ENCODE assay signal across 8 cellular contexts in the genomic region with DNA sequence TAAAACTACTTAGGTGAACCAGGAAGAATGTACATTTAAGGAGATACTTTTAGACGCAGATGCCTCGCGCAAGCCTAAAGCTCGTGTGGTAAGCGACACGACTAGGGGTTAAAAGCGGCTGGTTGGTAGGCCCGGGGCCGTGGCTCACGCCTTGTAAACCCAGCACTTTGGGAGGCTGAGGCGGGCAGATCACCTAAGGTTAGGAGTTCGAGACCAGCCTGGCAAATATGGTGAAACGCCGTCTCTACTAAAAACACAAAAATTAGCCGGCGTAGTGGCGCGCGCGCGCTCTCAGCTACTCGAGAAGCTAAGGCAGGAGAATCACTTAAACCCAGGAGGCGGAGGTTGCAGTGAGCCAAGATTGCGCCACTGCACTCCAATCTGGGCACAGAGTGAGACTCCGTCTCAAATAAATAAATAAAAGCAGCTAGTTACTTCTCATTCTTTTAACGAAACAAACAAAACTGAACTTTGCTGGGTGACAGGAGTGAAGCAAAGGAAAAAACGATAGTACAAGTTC. TPM values are rescaled to one million over a fixed set of nuclear protein-coding genes. Genes with fewer than 3 reads are reported as not detected.
DNase-seq lines count a peak whose midpoint lies in the region; ATAC-seq and TF ChIP-seq lines count a peak whose summit lies in the region.

No MANE protein-coding gene starts in this region.

- H3K27ac Mint-ChIP-seq in activated CD4-positive, alpha-beta T cell treated with anti-CD3 and anti-CD28 coated beads for 36 hours = peak overlapping the region; percentile 97

- intact Hi-C loops in activated CD4-positive, alpha-beta T cell treated with anti-CD3 and anti-CD28 coated beads for 36 hours (cut with DNase I, micrococcal nuclease) = loop anchor here (1.0 to 5.0 kb wide), 10 partner anchors 66 to 1392 kb away; a partner anchor contains a TSS
- intact Hi-C loops in stomach (cut with DNase I; ENCODE audit: low total_unique reads) = no loop called here

- no peak overlapping the region for H3K14ac ChIP-seq in mesenchymal stem cell (ENCODE audit: low read length in 2 of 2)

- peaks cover 4% of the 10 kb centered on the region for H3K79me1 ChIP-seq in mesenchymal stem cell (replicated peaks; ENCODE audit: low read length, poor library complexity, severe bottlenecking)

- peaks cover 17% of the 10 kb centered on the region for H3K4me1 ChIP-seq in effector memory CD4-positive, alpha-beta T cell (ENCODE audit: control insufficient read depth, insufficient read depth, low read length, poor library complexity, severe bottlenecking)
- H3K4me1 ChIP-seq in mesenchymal stem cell (ENCODE audit: control insufficient read depth, insufficient read depth, low read depth, low read length) = peaks cover 9% of the 10 kb centered on the region
- H3K4me1 ChIP-seq in stomach = peaks cover 23 to 52% (median 39%) of the 10 kb centered on the region in 4 donors

- H3K4me2 ChIP-seq in mesenchymal stem cell (ENCODE audit: low read length, poor library complexity, severe bottlenecking) = peak overlapping the region; percentile 85

- POLR2A ChIA-PET in activated CD4-positive, alpha-beta T cell treated with anti-CD3 and anti-CD28 coated beads for 36 hours (lab: Charles Lee) = interaction anchor here (0.6 kb wide), 1 partner anchor 517 kb away, joined by 4 read pairs; no protein-coding TSS in a partner anchor

- no peak overlapping the region for H2BK15ac ChIP-seq in mesenchymal stem cell (ENCODE audit: low read depth, poor library complexity, severe bottlenecking)

- no peaks in the 10 kb centered on the region for H3K36me3 ChIP-seq in effector memory CD4-positive, alpha-beta T cell (ENCODE audit: control insufficient read depth, insufficient read depth, low read length)
- H3K36me3 ChIP-seq in mesenchymal stem cell (ENCODE audit: control insufficient read depth in 1 of 2, insufficient read depth in 2 of 2, low read depth in 1 of 2, low read length in 2 of 2) (peaks cover 0 to 20% of the 10 kb centered on the region in 2 experiments), stomach (peaks cover 7 to 16% (median 13%) of the 10 kb centered on the region in 4 donors)

- no peak overlapping the region for H2AFZ ChIP-seq in mesenchymal stem cell (ENCODE audit: low read depth, low read length)

- no peak overlapping the region for H3K23ac ChIP-seq in mesenchymal stem cell (ENCODE audit: low read length in 2 of 2)

- no peaks in the 10 kb centered on the region for H3K27me3 ChIP-seq in effector memory CD4-positive, alpha-beta T cell (replicated peaks; ENCODE audit: control insufficient read depth, insufficient read depth, low read length, poor library complexity, severe bottlenecking)
- no peaks in the 10 kb centered on the region for H3K27me3 ChIP-seq in mesenchymal stem cell (ENCODE audit: control insufficient read depth in 1 of 2, insufficient read depth in 1 of 2, low read length in 2 of 2)
- no peaks in the 10 kb centered on the region for H3K27me3 ChIP-seq in stomach

- 3% methylated on average over 26 of the region's 27 CpGs for WGBS in mesenchymal stem cell
- 3 to 5% (median 3%) methylated on average over 27 of the region's 27 CpGs for WGBS in stomach, 5 donors

- H3K27ac ChIP-seq in effector memory CD4-positive, alpha-beta T cell (ENCODE audit: insufficient read depth, low read length, poor library complexity, severe bottlenecking) = peak overlapping the region; percentile 97
- no peak overlapping the region for H3K27ac ChIP-seq in mesenchymal stem cell (ENCODE audit: low read length, poor library complexity, severe bottlenecking)
- H3K27ac ChIP-seq in stomach = peak overlapping the region in 4 of 5 donors; percentile 89 to 95 (median 92)

- H3K18ac ChIP-seq in mesenchymal stem cell (ENCODE audit: low read depth in 1 of 2, low read length in 2 of 2) = peak overlapping the region in 1 of 2 experiments; percentile 43

- H3K9ac ChIP-seq in mesenchymal stem cell (ENCODE audit: low read length) = peak overlapping the region; percentile 98

- no peaks in the 10 kb centered on the region for H3K9me3 Mint-ChIP-seq in activated CD4-positive, alpha-beta T cell treated with anti-CD3 and anti-CD28 coated beads for 36 hours (ENCODE audit: low read depth)

- CTCF ChIA-PET in activated CD4-positive, alpha-beta T cell treated with anti-CD3 and anti-CD28 coated beads for 36 hours (lab: Charles Lee) = interaction anchor here (0.7 to 5.2 kb wide), 4 partner anchors 14 to 406 kb away, joined by 3 to 38 read pairs (median 4); no protein-coding TSS in a partner anchor

- H2BK120ac ChIP-seq in mesenchymal stem cell (ENCODE audit: low read depth, low read length) = no peak overlapping the region

- peak overlapping the region; percentile 96 for H3K4me3 Mint-ChIP-seq in activated CD4-positive, alpha-beta T cell treated with anti-CD3 and anti-CD28 coated beads for 36 hours

- no peak overlapping the region for H4K91ac ChIP-seq in mesenchymal stem cell (ENCODE audit: low read length)

- peaks cover 46% of the 10 kb centered on the region for H3K36me3 Mint-ChIP-seq in activated CD4-positive, alpha-beta T cell treated with anti-CD3 and anti-CD28 coated beads for 36 hours (ENCODE audit: low read depth)

- peak; percentile 12 for DNase-seq in SIG-M5 treated with dmso at 0.1 percent for 504 hours (lab: John Stamatoyannopoulos, UW; ENCODE audit: unreplicated experiment)
- DNase-seq in SIG-M5 (lab: John Stamatoyannopoulos, UW) = no peak
- DNase-seq in activated CD4-positive, alpha-beta T cell treated with anti-CD3 and anti-CD28 coated beads for 36 hours = peak; percentile 66
- DNase-seq in effector memory CD4-positive, alpha-beta T cell = peak in 1 of 3 donors; percentile 12
- peak; percentile 70 for DNase-seq in mesenchymal stem cell
- DNase-seq in stomach = peak; percentile 35
- DNase-seq in SHP77 (lab: John Stamatoyannopoulos, UW) = no peak

- H4K8ac ChIP-seq in mesenchymal stem cell (ENCODE audit: low read length) = no peak overlapping the region

- no peak for TF ChIP-seq EP300 in stomach (IDR thresholded peaks at IDR 0.05)

- no peak for TF ChIP-seq CTCF in stomach (IDR thresholded peaks at IDR 0.05)

- no peak overlapping the region for H2BK12ac ChIP-seq in mesenchymal stem cell (ENCODE audit: low read length in 2 of 2)

- peak overlapping the region in 1 of 2 experiments; percentile 19 for H3K4ac ChIP-seq in mesenchymal stem cell (ENCODE audit: low read depth in 1 of 2, low read length in 2 of 2)

- H2BK5ac ChIP-seq in mesenchymal stem cell (ENCODE audit: low read depth, low read length, poor library complexity, severe bottlenecking) = no peak overlapping the region

- peaks cover 50% of the 10 kb centered on the region for H3K4me1 Mint-ChIP-seq in activated CD4-positive, alpha-beta T cell treated with anti-CD3 and anti-CD28 coated beads for 36 hours

- ATAC-seq in activated CD4-positive, alpha-beta T cell treated with anti-CD3 and anti-CD28 coated beads for 36 hours = no peak
- no peak for ATAC-seq in HG03565 (IDR thresholded peaks at IDR 0.05; ENCODE audit: unreplicated experiment)

- no peaks in the 10 kb centered on the region for H3K27me3 Mint-ChIP-seq in activated CD4-positive, alpha-beta T cell treated with anti-CD3 and anti-CD28 coated beads for 36 hours

- H2AK5ac ChIP-seq in mesenchymal stem cell (ENCODE audit: low read length, severe bottlenecking) = no peak overlapping the region

- peak overlapping the region; percentile 94 for H3K4me3 ChIP-seq in effector memory CD4-positive, alpha-beta T cell (ENCODE audit: insufficient read depth, low read depth, low read length, poor library complexity, severe bottlenecking)
- H3K4me3 ChIP-seq in mesenchymal stem cell (ENCODE audit: insufficient read depth in 1 of 2, low read depth in 1 of 2, low read length in 2 of 2) (peak overlapping the region; percentile 88 to 94), stomach (peak overlapping the region; percentile 83 to 99 (median 90))

- no peaks in the 10 kb centered on the region for H3K9me3 ChIP-seq in effector memory CD4-positive, alpha-beta T cell (ENCODE audit: control insufficient read depth, low read length)
- no peaks in the 10 kb centered on the region for H3K9me3 ChIP-seq in mesenchymal stem cell (ENCODE audit: control insufficient read depth, low read length)
- no peaks in the 10 kb centered on the region for H3K9me3 ChIP-seq in stomach

- no peak for TF ChIP-seq POLR2A in stomach (IDR thresholded peaks at IDR 0.05)

RNA-seq across cellular contexts. Expression of a gene that starts 0.9 kb away (rescaled TPM):
- total RNA-seq in activated CD4-positive, alpha-beta T cell treated with anti-CD3 and anti-CD28 coated beads for 36 hours = 100 to 1,000 TPM in 1 of 2 experiments, 10 to 100 TPM in 1; 99.9 to 108 TPM
- polyA plus RNA-seq in mesenchymal stem cell (2013, experiment 1 of 2) = 68.3 TPM
- 70.4 TPM for polyA plus RNA-seq in mesenchymal stem cell (2013, experiment 2 of 2)
- 10 to 100 TPM; 21.4 to 49.4 (median 37.9) TPM for total RNA-seq in stomach
- 10 to 100 TPM; 30.2 to 45.3 (median 39.6) TPM for polyA plus RNA-seq in stomach

RNA-seq across cellular contexts. Expression of a gene that starts 1.2 kb away (rescaled TPM):
- 100 to 1,000 TPM; 129 to 151 TPM for total RNA-seq in activated CD4-positive, alpha-beta T cell treated with anti-CD3 and anti-CD28 coated beads for 36 hours
- polyA plus RNA-seq in mesenchymal stem cell (2013, experiment 1 of 2) = 113 TPM
- polyA plus RNA-seq in mesenchymal stem cell (2013, experiment 2 of 2) = 114 TPM
- 100 to 1,000 TPM in 1 of 5 donors, 10 to 100 TPM in 4; 22.3 to 103 (median 62.4) TPM for total RNA-seq in stomach
- 10 to 100 TPM; 30.3 to 41.7 (median 39.4) TPM for polyA plus RNA-seq in stomach

Comparison
In these comparisons a context has a peak if more than half of its experiments do, and no peak if none do; other contexts are left out.
1. DNase-seq: peak in SIG-M5 treated with dmso at 0.1 percent for 504 hours (single experiment), activated CD4-positive, alpha-beta T cell treated with anti-CD3 and anti-CD28 coated beads for 36 hours (single experiment), mesenchymal stem cell (single experiment) and stomach (single experiment); none in SIG-M5 (single experiment) and SHP77 (0 of 2).
2. Peak in every context shown above with its lines, with median percentiles within 50 percentile points of each other: H3K4me3 ChIP-seq.